In the genomic region with DNA sequence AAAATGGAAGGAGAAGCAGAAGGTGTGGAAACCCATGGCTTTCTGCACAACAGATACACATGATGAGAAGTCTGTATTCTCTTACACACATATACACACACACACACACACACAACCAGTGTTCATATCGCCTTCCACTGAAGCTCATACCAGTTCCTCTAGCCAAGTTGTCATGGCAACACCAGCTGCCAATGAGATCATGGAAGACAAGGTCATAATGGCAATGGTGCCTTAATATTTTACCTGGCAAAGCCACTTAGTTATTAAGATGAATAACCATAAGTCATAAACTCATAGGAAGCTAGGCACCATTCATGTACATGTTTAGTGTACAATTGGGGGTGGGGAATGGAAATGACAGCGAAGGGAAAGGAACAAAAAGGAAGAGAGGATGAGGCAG, we compare ENCODE assay signal across 10 cellular contexts. TPM values are rescaled to one million over a fixed set of nuclear protein-coding genes. Genes with fewer than 3 reads are reported as not detected.
DNase-seq lines count a peak whose midpoint lies in the region; ATAC-seq lines count a peak whose summit lies in the region.
"Had no signal": no experiment of that assay in that cellular context is flagged by ENCODE, and none has a peak within 500 bp of the region (broad histone marks: within the 10 kb centered on the region; RNA-seq: fewer than 3 reads in every experiment).

No MANE protein-coding gene starts in this region.

- no peak overlapping the region for H3K4me3 ChIP-seq in mesendoderm (ENCODE audit: low read length)
- H3K4me3 ChIP-seq: skin epidermis had no signal

- DNase-seq in DMS153 treated with DMSO at 0.1 percent for 48 hours (lab: John Stamatoyannopoulos, UW; ENCODE audit: unreplicated experiment) (peak; percentile 5), LHCN-M2 (ENCODE audit: low read depth) (peak; percentile 46), mesendoderm (peak; percentile 58)
- DNase-seq in activated naive CD8-positive, alpha-beta T cell treated with anti-CD3 and anti-CD28 coated beads, Interleukin-2, amount 50 U/mL, for 24 hours = no peak
- no peak for DNase-seq in stimulated activated CD4-positive, alpha-beta T cell treated with anti-CD3 and anti-CD28 coated beads, Interleukin-12 subunit alpha, Interleukin-12 subunit beta, amount 100 ng/mL, for 4 hours
- DNase-seq: stimulated activated naive CD8-positive, alpha-beta T cell treated with anti-CD3 and anti-CD28 coated beads, Interleukin-15, Interleukin-2, amounts not matched to agents 100 U/mL and 50 U/mL, for 24 hours had no signal

- peaks cover 14% of the 10 kb centered on the region for H3K4me1 ChIP-seq in mesendoderm (ENCODE audit: control insufficient read depth, low read depth, low read length)

- no peak overlapping the region for H2BK5ac ChIP-seq in mesendoderm (ENCODE audit: low read length)

- no peak overlapping the region for H3K4me3 Mint-ChIP-seq in activated naive CD8-positive, alpha-beta T cell treated with anti-CD3 and anti-CD28 coated beads, Interleukin-2, amount 50 U/mL, for 24 hours

- H3K79me2 ChIP-seq in mesendoderm (ENCODE audit: control insufficient read depth, insufficient read depth, low read length) = no peaks in the 10 kb centered on the region

- H3K23ac ChIP-seq in mesendoderm (ENCODE audit: low read length) = no peak overlapping the region

- H4K8ac ChIP-seq in mesendoderm (ENCODE audit: low read depth, low read length) = no peak overlapping the region

- no peaks in the 10 kb centered on the region for H3K79me1 ChIP-seq in mesendoderm (ENCODE audit: low read length)

- H3K27me3 ChIP-seq in mesendoderm (ENCODE audit: insufficient read depth, low read length, poor library complexity) = no peaks in the 10 kb centered on the region

- no peak overlapping the region for H2AK5ac ChIP-seq in mesendoderm (ENCODE audit: low read length)

- ATAC-seq in activated naive CD8-positive, alpha-beta T cell treated with anti-CD3 and anti-CD28 coated beads, Interleukin-2, amount 50 U/mL, for 24 hours = no peak
- no peak for ATAC-seq in HG03520 (IDR thresholded peaks at IDR 0.05; ENCODE audit: unreplicated experiment)
- ATAC-seq in GM18502 (IDR thresholded peaks at IDR 0.05; ENCODE audit: poor library complexity, unreplicated experiment) = no peak
- ATAC-seq: stimulated activated naive CD8-positive, alpha-beta T cell treated with anti-CD3 and anti-CD28 coated beads, Interleukin-15, Interleukin-2, amounts not matched to agents 100 U/mL and 50 U/mL, for 24 hours had no signal

- H3K27ac ChIP-seq in mesendoderm (ENCODE audit: low read depth, low read length) = no peak overlapping the region
- H3K27ac ChIP-seq: skin epidermis had no signal

- H3K27ac Mint-ChIP-seq in activated naive CD8-positive, alpha-beta T cell treated with anti-CD3 and anti-CD28 coated beads, Interleukin-2, amount 50 U/mL, for 24 hours = peak overlapping the region; percentile 59

- no peak overlapping the region for H3K56ac ChIP-seq in mesendoderm (ENCODE audit: low read length)

- H3K27me3 Mint-ChIP-seq in activated naive CD8-positive, alpha-beta T cell treated with anti-CD3 and anti-CD28 coated beads, Interleukin-2, amount 50 U/mL, for 24 hours = no peaks in the 10 kb centered on the region

- no peak overlapping the region for H3K4me2 ChIP-seq in mesendoderm (ENCODE audit: low read length)

- H3K4me1 Mint-ChIP-seq in activated naive CD8-positive, alpha-beta T cell treated with anti-CD3 and anti-CD28 coated beads, Interleukin-2, amount 50 U/mL, for 24 hours = peaks cover 52% of the 10 kb centered on the region

- no peak overlapping the region for H3K4ac ChIP-seq in mesendoderm (ENCODE audit: low read depth, low read length)

- no CpG with 5 or more reads among the region's 2 CpGs for WGBS in mesendoderm (ENCODE audit: extremely low coverage, insufficient coverage, low lambda C conversion rate)

- no peak overlapping the region for H2BK120ac ChIP-seq in mesendoderm (ENCODE audit: low read depth, low read length)

- H3K36me3 Mint-ChIP-seq in activated naive CD8-positive, alpha-beta T cell treated with anti-CD3 and anti-CD28 coated beads, Interleukin-2, amount 50 U/mL, for 24 hours (ENCODE audit: low read depth) = peaks cover 9% of the 10 kb centered on the region

- no peak overlapping the region for H3K18ac ChIP-seq in mesendoderm (ENCODE audit: low read length)

- H3K36me3 ChIP-seq in mesendoderm (ENCODE audit: control insufficient read depth, insufficient read depth, low read length) = no peaks in the 10 kb centered on the region

- no peaks in the 10 kb centered on the region for H3K9me3 Mint-ChIP-seq in activated naive CD8-positive, alpha-beta T cell treated with anti-CD3 and anti-CD28 coated beads, Interleukin-2, amount 50 U/mL, for 24 hours

- H2BK15ac ChIP-seq in mesendoderm (replicated peaks; ENCODE audit: low read depth) = no peak overlapping the region

- no peak overlapping the region for H3K9ac ChIP-seq in mesendoderm (ENCODE audit: low read length)

- no peak overlapping the region for H4K5ac ChIP-seq in mesendoderm (ENCODE audit: low read length)

RNA-seq across cellular contexts. Expression of a gene that starts 2.6 kb away (rescaled TPM):
- total RNA-seq in LHCN-M2 (2014; rRNA removed) = 3.2 and 3.6 TPM in 2 replicates
- 8.4 TPM for polyA plus RNA-seq in LHCN-M2 (2012)
- polyA plus RNA-seq in mesendoderm (2013, experiment 1 of 2) = 3.6 TPM
- polyA plus RNA-seq in mesendoderm (2013, experiment 2 of 2) = 4.6 TPM

RNA-seq across cellular contexts. Expression of a gene that starts 38.4 kb away (rescaled TPM):
- not detected in 2 replicates for total RNA-seq in LHCN-M2 (2014; rRNA removed)
- polyA plus RNA-seq in LHCN-M2 (2012) = not detected
- polyA plus RNA-seq in mesendoderm (2013, experiment 1 of 2) = 0.04 TPM
- polyA plus RNA-seq in mesendoderm (2013, experiment 2 of 2) = 0.04 TPM
- polyA plus RNA-seq: keratinocyte had no signal

RNA-seq across cellular contexts. Expression of a gene that starts 55.2 kb away (rescaled TPM):
- total RNA-seq in LHCN-M2 (2014; rRNA removed) = not detected in 2 replicates
- not detected for polyA plus RNA-seq in LHCN-M2 (2012)
- polyA plus RNA-seq in mesendoderm (2013, experiment 1 of 2) = not detected
- not detected for polyA plus RNA-seq in mesendoderm (2013, experiment 2 of 2)
- polyA plus RNA-seq: keratinocyte had no signal

Comparison
In these comparisons a context has a peak if more than half of its experiments do, and no peak if none do; other contexts are left out.
1. DNase-seq: peak in DMS153 treated with DMSO at 0.1 percent for 48 hours (single experiment), LHCN-M2 (single experiment) and mesendoderm (single experiment); none in activated naive CD8-positive, alpha-beta T cell treated with anti-CD3 and anti-CD28 coated beads, Interleukin-2, amount 50 U/mL, for 24 hours (single experiment) and stimulated activated CD4-positive, alpha-beta T cell treated with anti-CD3 and anti-CD28 coated beads, Interleukin-12 subunit alpha, Interleukin-12 subunit beta, amount 100 ng/mL, for 4 hours (single experiment).